Comparison of ENCODE assay signal across 29 cellular contexts in the genomic region with DNA sequence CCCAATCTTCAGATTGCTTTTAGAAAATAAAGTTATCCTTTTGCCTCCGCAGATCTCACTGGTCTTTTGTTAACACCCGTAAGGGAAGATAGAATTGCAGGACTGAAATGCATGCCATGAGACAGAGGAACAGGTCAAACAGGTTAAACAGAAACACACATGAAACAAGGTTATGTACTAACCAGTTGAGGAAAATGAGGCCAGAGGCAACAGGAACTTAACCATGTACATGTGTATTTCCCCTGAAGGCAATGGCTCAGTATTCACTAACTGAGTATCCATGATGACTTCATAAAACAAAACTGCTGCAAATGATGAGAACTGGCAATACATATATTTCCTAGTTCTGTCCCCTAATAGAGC.
A peak's percentile ranks its signal among the peaks of the same experiment; 100 is the strongest.
DNase-seq lines count a peak whose midpoint lies in the region; ATAC-seq and TF ChIP-seq lines count a peak whose summit lies in the region.
"Had no signal": no experiment of that assay in that cellular context is flagged by ENCODE, and none has a peak within 500 bp of the region (broad histone marks: within the 10 kb centered on the region; RNA-seq: fewer than 3 reads in every experiment).

No MANE protein-coding gene starts in this region.

- H3K4me1 Mint-ChIP-seq in GM23338 (peaks cover 21% of the 10 kb centered on the region), type B pancreatic cell (ENCODE audit: unreplicated experiment) (peaks cover 29% of the 10 kb centered on the region)
- H3K4me1 Mint-ChIP-seq: activated naive CD8-positive, alpha-beta T cell treated with anti-CD3 and anti-CD28 coated beads, Interleukin-2, amount 10 ng/mL, durations not matched to agents 7 days and 5 days; T-cell had no signal

- ATAC-seq in GM23338 (no peak), RWPE2 (ENCODE audit: low read depth) (peak; percentile 26; the same call in 1 of the 3 replicates), HG02840 (IDR thresholded peaks at IDR 0.05; ENCODE audit: low FRiP score, unreplicated experiment) (no peak), HG03139 (IDR thresholded peaks at IDR 0.05; ENCODE audit: unreplicated experiment) (no peak)
- ATAC-seq: effector memory CD8-positive, alpha-beta T cell; heart right ventricle; HepG2; T-cell had no signal

- TF ChIP-seq CTCF in GM23338 (conservative IDR thresholded peaks at IDR 0.05; ENCODE audit: low read depth in 2 of 2) = no peak
- no peak for TF ChIP-seq CTCF in RWPE2 (IDR thresholded peaks at IDR 0.05; ENCODE audit: poor library complexity, severe bottlenecking)
- no peak for TF ChIP-seq CTCF in type B pancreatic cell (conservative IDR thresholded peaks at IDR 0.05)

- no peaks in the 10 kb centered on the region for H3K36me3 ChIP-seq in GM23338 (ENCODE audit: insufficient read depth)
- H3K36me3 ChIP-seq in RWPE2 (ENCODE audit: low read depth) = no peaks in the 10 kb centered on the region
- H3K36me3 ChIP-seq: ascending aorta, heart right ventricle, vagina had no signal

- H3K9me3 Mint-ChIP-seq in GM23338 (no peaks in the 10 kb centered on the region), type B pancreatic cell (peaks cover 8% of the 10 kb centered on the region)
- H3K9me3 Mint-ChIP-seq: activated naive CD8-positive, alpha-beta T cell treated with anti-CD3 and anti-CD28 coated beads, Interleukin-2, amount 10 ng/mL, durations not matched to agents 7 days and 5 days; effector memory CD8-positive, alpha-beta T cell; nephron progenitor cell had no signal

- DNase-seq in GM23338 (ENCODE audit: low spot score) (peak; percentile 19), RWPE2 (ENCODE audit: low spot score) (no peak), kidney tubule cell (ENCODE audit: low spot score) (peak; percentile 16), type B pancreatic cell (ENCODE audit: extremely low spot score, unreplicated experiment) (no peak), GOT3 (lab: John Stamatoyannopoulos, UW) (no peak)
- DNase-seq: activated CD4-positive, alpha-beta T cell treated with anti-CD3 and anti-CD28 coated beads, Interleukin-2, amount 50 U/mL, for 4 hours; activated gamma-delta T cell treated with Interleukin-2 at 50 U/mL for 16 hours; activated naive CD8-positive, alpha-beta T cell treated with anti-CD3 and anti-CD28 coated beads, Interleukin-2, amount 10 ng/mL, durations not matched to agents 7 days and 5 days; activated T-cell treated with anti-CD3 and anti-CD28 coated beads, Interleukin-2, amount 50 U/mL, for 48 hours; caudate nucleus; DMS153; effector memory CD8-positive, alpha-beta T cell; H7; heart right ventricle; kidney glomerular epithelial cell; MV-4-11; NCI-H1436; NCI-H2107; NCI-H345; nephron progenitor cell; stimulated activated CD4-positive, alpha-beta T cell treated with anti-CD3 and anti-CD28 coated beads, Interleukin-1b, Interleukin-23, amount 100 ng/mL, for 48 hours; stimulated activated naive CD4-positive, alpha-beta T cell treated with Interleukin-2 at 50 U/mL for 16 hours; T-cell had no signal

- H3K27ac ChIP-seq in GM23338 (ENCODE audit: low read depth) (no peak overlapping the region), RWPE2 (ENCODE audit: poor library complexity, severe bottlenecking) (no peak overlapping the region)
- H3K27ac ChIP-seq: ascending aorta, coronary artery, heart right ventricle, vagina had no signal

- H3K4me2 ChIP-seq in GM23338 = no peak overlapping the region

- H3K27me3 ChIP-seq in GM23338 (ENCODE audit: insufficient read depth) (no peaks in the 10 kb centered on the region), RWPE2 (ENCODE audit: insufficient read depth, poor library complexity, severe bottlenecking) (peaks cover 8% of the 10 kb centered on the region)
- H3K27me3 ChIP-seq: ascending aorta, vagina had no signal

- no peak overlapping the region; the same call in 2 of the 3 replicates for H3K4me3 Mint-ChIP-seq in GM23338
- H3K4me3 Mint-ChIP-seq in type B pancreatic cell = peak overlapping the region; percentile 74
- H3K4me3 Mint-ChIP-seq: activated naive CD8-positive, alpha-beta T cell treated with anti-CD3 and anti-CD28 coated beads, Interleukin-2, amount 10 ng/mL, durations not matched to agents 7 days and 5 days; effector memory CD8-positive, alpha-beta T cell; nephron progenitor cell; T-cell had no signal

- H3K4me1 ChIP-seq in GM23338 (ENCODE audit: insufficient read depth) (peaks cover 4% of the 10 kb centered on the region; the same call in 1 of the 2 replicates), RWPE2 (ENCODE audit: insufficient read depth, poor library complexity, severe bottlenecking) (no peaks in the 10 kb centered on the region)
- H3K4me1 ChIP-seq: ascending aorta, heart right ventricle, vagina had no signal

- H3K27me3 Mint-ChIP-seq in GM23338 (ENCODE audit: insufficient read depth, low read depth, poor library complexity) = peaks cover 2% of the 10 kb centered on the region
- no peaks in the 10 kb centered on the region for H3K27me3 Mint-ChIP-seq in type B pancreatic cell
- H3K27me3 Mint-ChIP-seq: activated naive CD8-positive, alpha-beta T cell treated with anti-CD3 and anti-CD28 coated beads, Interleukin-2, amount 10 ng/mL, durations not matched to agents 7 days and 5 days had no signal

- no peaks in the 10 kb centered on the region for H3K79me2 ChIP-seq in GM23338 (replicated peaks; ENCODE audit: insufficient read depth)

- H3K36me3 Mint-ChIP-seq in GM23338 (ENCODE audit: low read depth) (no peaks in the 10 kb centered on the region), type B pancreatic cell (no peaks in the 10 kb centered on the region)
- H3K36me3 Mint-ChIP-seq: activated naive CD8-positive, alpha-beta T cell treated with anti-CD3 and anti-CD28 coated beads, Interleukin-2, amount 10 ng/mL, durations not matched to agents 7 days and 5 days; T-cell had no signal

- no peak overlapping the region for H3K27ac Mint-ChIP-seq in GM23338
- H3K27ac Mint-ChIP-seq in type B pancreatic cell = peak overlapping the region; percentile 85
- H3K27ac Mint-ChIP-seq: activated naive CD8-positive, alpha-beta T cell treated with anti-CD3 and anti-CD28 coated beads, Interleukin-2, amount 10 ng/mL, durations not matched to agents 7 days and 5 days; effector memory CD8-positive, alpha-beta T cell; nephron progenitor cell; T-cell had no signal

- H2AFZ ChIP-seq in GM23338 = no peak overlapping the region

- H3F3A ChIP-seq in GM23338 (replicated peaks; ENCODE audit: low read depth) = no peaks in the 10 kb centered on the region

- H3K9me3 ChIP-seq in RWPE2 (ENCODE audit: severe bottlenecking) = no peaks in the 10 kb centered on the region
- H3K9me3 ChIP-seq: ascending aorta, heart right ventricle, vagina had no signal

- H3K9me2 ChIP-seq in GM23338 (ENCODE audit: insufficient read depth) = peaks cover 5% of the 10 kb centered on the region; the same call in 1 of the 2 replicates

- no peak overlapping the region for H3K4me3 ChIP-seq in GM23338
- H3K4me3 ChIP-seq in RWPE2 (ENCODE audit: severe bottlenecking) = no peak overlapping the region
- H3K4me3 ChIP-seq: ascending aorta, coronary artery, heart right ventricle, vagina had no signal

- H4K20me1 ChIP-seq in GM23338 (replicated peaks; ENCODE audit: insufficient read depth) = no peaks in the 10 kb centered on the region

TF ChIP-seq in GM23338, 12 proteins besides CTCF, POLR2A, EP300 and RAD21:
- TF ChIP-seq ZNF331 (CRISPR knock-in tag; IDR thresholded peaks at IDR 0.05; ENCODE audit: low read depth) (no peak), CREB1 (CRISPR knock-in tag; IDR thresholded peaks at IDR 0.05; ENCODE audit: low read depth) (no peak), ZNF114 (CRISPR knock-in tag; IDR thresholded peaks at IDR 0.05) (no peak)
TF ChIP-seq in GM23338: peak in this region for 0.

Comparison
In these comparisons a context has a peak if more than half of its experiments do, and no peak if none do; other contexts are left out.
1. DNase-seq: peak in GM23338 (single experiment) and kidney tubule cell (single experiment); none in RWPE2 (single experiment), type B pancreatic cell (single experiment) and GOT3 (single experiment).